Comparison of ENCODE assay signal across 9 cellular contexts in genomic region chr7:151599401-151600227, GRCh38.
DNase-seq lines count a peak whose midpoint lies in the region; ATAC-seq lines count a peak whose summit lies in the region.
"Had no signal": no experiment of that assay in that cellular context is flagged by ENCODE, and none has a peak within 500 bp of the region (broad histone marks: within the 10 kb centered on the region; RNA-seq: fewer than 3 reads in every experiment).

No MANE protein-coding gene starts in this region.

- 21% methylated on average over 10 of the region's 10 CpGs for WGBS in aorta, 2 donors

- no peaks in the 10 kb centered on the region for H3K36me3 ChIP-seq in aorta (ENCODE audit: control insufficient read depth in 1 of 2, insufficient read depth in 2 of 2, low read length in 1 of 2)

- H3K27ac ChIP-seq in aorta (ENCODE audit: low read depth in 1 of 2, low read length in 2 of 2) = peak overlapping the region; percentile 67 to 98

- ATAC-seq in Right ventricle myocardium inferior (peak; percentile 88), aorta (ENCODE audit: low FRiP score) (peak; percentile 87), HG03095 (IDR thresholded peaks at IDR 0.05; ENCODE audit: unreplicated experiment) (no peak)

- H3K9me3 ChIP-seq in aorta (ENCODE audit: control insufficient read depth, low read length) = no peaks in the 10 kb centered on the region
- H3K9me3 ChIP-seq: Caco-2 had no signal

- no peaks in the 10 kb centered on the region for H3K27me3 ChIP-seq in aorta (ENCODE audit: control insufficient read depth in 1 of 2, insufficient read depth in 2 of 2, low read length in 1 of 2)

- no peak for DNase-seq in Right ventricle myocardium inferior (ENCODE audit: missing footprints)
- DNase-seq in cardiac septum (ENCODE audit: low spot score) = no peak
- DNase-seq in dedifferentiated amniotic fluid mesenchymal stem cell (ENCODE audit: extremely low spot score) = peak; percentile 86
- peak; percentile 30 for DNase-seq in medulla oblongata (ENCODE audit: extremely low spot score)
- DNase-seq in aorta = peak; percentile 60 to 81
- no peak for DNase-seq in HUDEP-2 (lab: John Stamatoyannopoulos, UW; ENCODE audit: unreplicated experiment in 76 of 76)
- DNase-seq in Kasumi-1 (lab: John Stamatoyannopoulos, UW) = no peak
- DNase-seq: Caco-2 had no signal

- H3K4me3 ChIP-seq in aorta (ENCODE audit: low read length in 2 of 2) = peak overlapping the region in 1 of 2 donors; percentile 2

- peaks cover 4 to 5% of the 10 kb centered on the region in 2 donors for H3K4me1 ChIP-seq in aorta (ENCODE audit: control insufficient read depth in 1 of 2, insufficient read depth in 2 of 2, low read length in 2 of 2)
- H3K4me1 ChIP-seq: Caco-2 had no signal

- intact Hi-C loops in Right ventricle myocardium inferior (cut with DNase I) = no loop called here
- intact Hi-C loops in cardiac septum (cut with DNase I) = no loop called here
- intact Hi-C loops in aorta (cut with DNase I) = no loop called here

Comparison
In these comparisons a context has a peak if more than half of its experiments do, and no peak if none do; other contexts are left out.
1. DNase-seq: peak in dedifferentiated amniotic fluid mesenchymal stem cell (single experiment), medulla oblongata (single experiment) and aorta (2 of 2); none in Right ventricle myocardium inferior (single experiment), cardiac septum (single experiment), HUDEP-2 (0 of 76) and Kasumi-1 (0 of 2).